In the genomic region with DNA sequence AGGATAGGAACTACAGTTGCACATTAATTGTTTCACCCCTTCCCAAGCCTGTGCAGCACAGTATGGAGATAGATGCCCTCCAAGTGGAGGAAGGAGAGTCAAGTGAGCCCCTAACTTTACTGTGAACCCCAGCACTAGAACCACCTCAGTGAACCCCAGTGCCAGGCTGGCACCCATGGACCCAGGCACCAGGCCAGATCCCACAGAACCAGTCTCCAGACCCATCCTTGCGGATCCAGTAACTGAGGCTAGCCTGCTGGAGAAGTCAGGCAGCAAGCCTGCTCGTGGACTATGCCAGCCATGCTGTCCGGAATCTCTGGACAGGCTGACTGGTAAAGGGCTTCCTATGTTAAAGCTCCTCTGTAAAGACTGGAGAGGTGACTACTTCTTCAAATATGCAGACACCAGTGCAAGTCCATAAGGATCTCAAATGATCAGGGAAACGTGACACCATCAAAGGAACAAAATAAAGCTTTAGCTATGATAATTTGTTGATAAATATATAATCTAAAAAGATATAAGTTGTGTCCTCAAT, we compare ENCODE assay signal across 1 cellular context.
TF ChIP-seq lines count a peak whose summit lies in the region.

No MANE protein-coding gene starts in this region.

TF ChIP-seq in IMR-90, 13 proteins besides CTCF, POLR2A, EP300 and RAD21:
- TF ChIP-seq FOS (IDR thresholded peaks at IDR 0.05; ENCODE audit: low read depth, low read length) (no peak), RFX5 (IDR thresholded peaks at IDR 0.05; ENCODE audit: low read depth, low read length) (no peak), NFE2L2 (IDR thresholded peaks at IDR 0.05; ENCODE audit: low read depth, low read length) (no peak), BHLHE40 (IDR thresholded peaks at IDR 0.05; ENCODE audit: low read depth, low read length) (no peak), MAZ (IDR thresholded peaks at IDR 0.05; ENCODE audit: borderline replicate concordance, low read depth, low read length) (no peak), MAFK (IDR thresholded peaks at IDR 0.05; ENCODE audit: low read depth, low read length) (no peak), CHD1 (IDR thresholded peaks at IDR 0.05; ENCODE audit: low read depth, low read length) (no peak), SMC3 (IDR thresholded peaks at IDR 0.05; ENCODE audit: low read depth, low read length) (no peak), RCOR1 (IDR thresholded peaks at IDR 0.05; ENCODE audit: insufficient replicate concordance, low read length) (no peak), MXI1 (IDR thresholded peaks at IDR 0.05; ENCODE audit: borderline replicate concordance, low read depth, low read length) (no peak), CEBPB (IDR thresholded peaks at IDR 0.05; ENCODE audit: low read depth, low read length) (no peak), USF2 (IDR thresholded peaks at IDR 0.05; ENCODE audit: low read depth, low read length) (no peak)
- TF ChIP-seq, protein P1, sequence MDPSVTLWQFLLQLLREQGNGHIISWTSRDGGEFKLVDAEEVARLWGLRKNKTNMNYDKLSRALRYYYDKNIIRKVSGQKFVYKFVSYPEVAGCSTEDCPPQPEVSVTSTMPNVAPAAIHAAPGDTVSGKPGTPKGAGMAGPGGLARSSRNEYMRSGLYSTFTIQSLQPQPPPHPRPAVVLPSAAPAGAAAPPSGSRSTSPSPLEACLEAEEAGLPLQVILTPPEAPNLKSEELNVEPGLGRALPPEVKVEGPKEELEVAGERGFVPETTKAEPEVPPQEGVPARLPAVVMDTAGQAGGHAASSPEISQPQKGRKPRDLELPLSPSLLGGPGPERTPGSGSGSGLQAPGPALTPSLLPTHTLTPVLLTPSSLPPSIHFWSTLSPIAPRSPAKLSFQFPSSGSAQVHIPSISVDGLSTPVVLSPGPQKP (IDR thresholded peaks at IDR 0.05; ENCODE audit: borderline replicate concordance, low read depth, low read length), result no peak
